1 cellular context compared by ENCODE assay signal in the genomic region with DNA sequence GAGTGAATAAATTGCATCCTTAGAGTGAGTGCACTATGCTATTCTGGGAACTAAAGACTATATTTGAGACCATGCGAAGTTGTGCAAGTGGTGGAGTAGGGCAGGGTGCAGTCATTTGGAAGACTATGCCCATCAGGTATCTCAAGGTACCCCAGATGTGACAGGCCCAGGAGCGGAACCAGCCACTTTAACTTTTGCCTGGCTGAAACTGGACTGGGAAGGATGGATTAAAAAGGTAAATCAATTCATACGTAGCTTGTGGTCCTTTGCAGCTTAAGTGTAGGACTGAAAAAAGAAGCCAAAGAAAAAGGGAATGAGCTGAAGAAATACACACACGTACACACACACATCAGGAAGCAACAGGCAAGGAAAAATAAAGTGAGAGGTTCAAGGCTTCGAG.
TF ChIP-seq lines count a peak whose summit lies in the region.

No MANE protein-coding gene starts in this region.

TF ChIP-seq in H1, 55 proteins besides CTCF, POLR2A, EP300 and RAD21:
- TF ChIP-seq EZH2 (IDR thresholded peaks at IDR 0.05; ENCODE audit: low read depth, low read length, severe bottlenecking), result no peak
- TF ChIP-seq CTBP2 (IDR thresholded peaks at IDR 0.05; ENCODE audit: borderline replicate concordance, insufficient read depth, insufficient read length, low read length), result no peak
- TF ChIP-seq, protein P1, sequence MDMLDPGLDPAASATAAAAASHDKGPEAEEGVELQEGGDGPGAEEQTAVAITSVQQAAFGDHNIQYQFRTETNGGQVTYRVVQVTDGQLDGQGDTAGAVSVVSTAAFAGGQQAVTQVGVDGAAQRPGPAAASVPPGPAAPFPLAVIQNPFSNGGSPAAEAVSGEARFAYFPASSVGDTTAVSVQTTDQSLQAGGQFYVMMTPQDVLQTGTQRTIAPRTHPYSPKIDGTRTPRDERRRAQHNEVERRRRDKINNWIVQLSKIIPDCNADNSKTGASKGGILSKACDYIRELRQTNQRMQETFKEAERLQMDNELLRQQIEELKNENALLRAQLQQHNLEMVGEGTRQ (IDR thresholded peaks at IDR 0.05; ENCODE audit: low read length), result no peak
- TF ChIP-seq BACH1 (IDR thresholded peaks at IDR 0.05; ENCODE audit: low read length), result no peak
- TF ChIP-seq, protein P2, sequence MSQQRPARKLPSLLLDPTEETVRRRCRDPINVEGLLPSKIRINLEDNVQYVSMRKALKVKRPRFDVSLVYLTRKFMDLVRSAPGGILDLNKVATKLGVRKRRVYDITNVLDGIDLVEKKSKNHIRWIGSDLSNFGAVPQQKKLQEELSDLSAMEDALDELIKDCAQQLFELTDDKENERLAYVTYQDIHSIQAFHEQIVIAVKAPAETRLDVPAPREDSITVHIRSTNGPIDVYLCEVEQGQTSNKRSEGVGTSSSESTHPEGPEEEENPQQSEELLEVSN (IDR thresholded peaks at IDR 0.05), result no peak
- TF ChIP-seq EGR1 (IDR thresholded peaks at IDR 0.05; ENCODE audit: borderline replicate concordance, low read depth, low read length), result no peak
- TF ChIP-seq NRF1 (IDR thresholded peaks at IDR 0.05; ENCODE audit: low read depth, low read length), result no peak
- TF ChIP-seq FOSL1 (IDR thresholded peaks at IDR 0.05; ENCODE audit: insufficient read depth, low read depth, low read length), result no peak
- TF ChIP-seq GTF2F1 (IDR thresholded peaks at IDR 0.05; ENCODE audit: borderline replicate concordance, low read depth, low read length), result no peak
TF ChIP-seq in H1: peak in this region for 0.
